ENCODE assay signal across 11 cellular contexts in the genomic region with DNA sequence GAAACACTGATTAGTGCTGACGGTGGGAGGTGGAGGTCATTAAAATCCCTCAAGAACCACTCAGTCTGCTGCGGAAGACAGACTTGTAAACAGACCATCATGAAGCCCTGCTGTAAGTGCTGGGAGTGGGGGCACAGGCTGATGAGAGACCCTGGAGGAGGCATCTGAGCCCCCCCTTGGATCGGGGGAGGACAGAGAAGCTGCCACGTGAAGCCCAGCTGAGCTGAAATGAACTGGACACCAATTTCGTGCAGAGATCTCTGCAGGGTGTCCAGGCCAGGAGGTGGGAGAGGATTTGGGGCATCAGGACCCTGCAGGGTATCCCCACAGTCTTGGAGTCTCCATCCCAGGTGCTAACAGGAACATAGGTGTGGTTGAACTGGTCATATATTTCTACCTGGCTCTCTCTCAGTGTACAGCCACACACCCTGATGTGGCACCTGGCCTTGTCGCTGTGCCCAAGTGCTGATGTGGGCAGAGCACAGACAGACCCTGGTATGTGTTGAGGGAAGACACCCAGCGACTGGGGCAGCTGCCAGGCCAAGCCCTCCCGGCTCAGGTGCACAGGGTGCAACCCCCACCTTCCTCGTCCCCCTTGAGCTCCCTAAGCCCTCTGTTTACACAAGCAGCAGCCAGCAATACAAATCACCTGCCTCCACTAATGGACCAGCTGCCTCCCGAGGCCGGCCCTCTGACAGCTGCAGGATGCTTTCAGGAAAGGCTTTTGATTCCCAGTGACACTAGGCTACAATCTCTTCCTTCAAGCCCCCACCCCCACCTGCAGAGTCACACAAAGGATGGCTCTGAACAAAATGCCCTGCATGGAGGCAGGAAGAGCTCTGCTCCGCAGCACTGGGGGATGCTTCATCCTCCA.
DNase-seq lines count a peak whose midpoint lies in the region; ATAC-seq and TF ChIP-seq lines count a peak whose summit lies in the region.
"Had no signal": no experiment of that assay in that cellular context is flagged by ENCODE, and none has a peak within 500 bp of the region (broad histone marks: within the 10 kb centered on the region; RNA-seq: fewer than 3 reads in every experiment).

No MANE protein-coding gene starts in this region.

- H3K4me1 ChIP-seq in left lung (no peaks in the 10 kb centered on the region), stomach (peaks cover 0 to 6% (median 0%) of the 10 kb centered on the region in 4 donors)
- H3K4me1 ChIP-seq: BLaER1 treated with 17β-estradiol and CSF1 and Interleukin-3, amounts not matched to agents 10 nM and 100 nM; SJSA1 had no signal

- peaks cover 0 to 64% of the 10 kb centered on the region in 2 donors for H3K27me3 ChIP-seq in left lung
- H3K27me3 ChIP-seq in stomach = peaks cover 0 to 34% (median 3%) of the 10 kb centered on the region in 3 donors
- H3K27me3 ChIP-seq: BLaER1 treated with 17β-estradiol and CSF1 and Interleukin-3, amounts not matched to agents 10 nM and 100 nM had no signal

- H3K9me3 ChIP-seq in left lung (no peaks in the 10 kb centered on the region), stomach (no peaks in the 10 kb centered on the region)
- H3K9me3 ChIP-seq: SJSA1 had no signal

- intact Hi-C loops in left lung (cut with DNase I) (no loop called here), stomach (cut with DNase I; ENCODE audit: low total_unique reads) (no loop called here)

- H3K4me3 ChIP-seq in left lung = no peak overlapping the region
- no peak overlapping the region for H3K4me3 ChIP-seq in stomach
- H3K4me3 ChIP-seq: BLaER1 treated with 17β-estradiol and CSF1 and Interleukin-3, amounts not matched to agents 10 nM and 100 nM; SJSA1 had no signal

- DNase-seq in DMS79 (lab: John Stamatoyannopoulos, UW) = peak; percentile 61
- DNase-seq in NCI-H1436 treated with DMSO at 0.1 percent for 48 hours (lab: John Stamatoyannopoulos, UW) = peak; percentile 91
- peak; percentile 99 for DNase-seq in NCI-H69 (lab: John Stamatoyannopoulos, UW)
- DNase-seq in left lung = peak in 1 of 2 donors; percentile 43
- DNase-seq in putamen (ENCODE audit: low spot score) = no peak
- DNase-seq in stomach = no peak
- DNase-seq in glomerular visceral epithelial cell (ENCODE audit: extremely low spot score) = no peak

- 37 to 42% (median 39%) methylated on average over 6 to 12 of the region's 12 CpGs for WGBS in stomach, 5 donors

- no peak for TF ChIP-seq EP300 in stomach (IDR thresholded peaks at IDR 0.05)

- TF ChIP-seq CTCF in left lung (IDR thresholded peaks at IDR 0.05) (no peak), stomach (IDR thresholded peaks at IDR 0.05) (no peak)

- ATAC-seq in left lung (peak; percentile 8), HG02852 (IDR thresholded peaks at IDR 0.05; ENCODE audit: unreplicated experiment) (no peak)
- ATAC-seq: HepG2 had no signal

- H3K27ac ChIP-seq in left lung (no peak overlapping the region), stomach (no peak overlapping the region)
- H3K27ac ChIP-seq: BLaER1 treated with 17β-estradiol and CSF1 and Interleukin-3, amounts not matched to agents 10 nM and 100 nM; SJSA1 had no signal

- no peak for TF ChIP-seq POLR2A in stomach (IDR thresholded peaks at IDR 0.05)

- H3K36me3 ChIP-seq in left lung (no peaks in the 10 kb centered on the region), stomach (no peaks in the 10 kb centered on the region)
- H3K36me3 ChIP-seq: BLaER1 treated with 17β-estradiol and CSF1 and Interleukin-3, amounts not matched to agents 10 nM and 100 nM; SJSA1 had no signal

Comparison
In these comparisons a context has a peak if more than half of its experiments do, and no peak if none do; other contexts are left out.
1. DNase-seq: peak in DMS79 (single experiment), NCI-H1436 treated with DMSO at 0.1 percent for 48 hours (single experiment) and NCI-H69 (single experiment); none in putamen (single experiment), stomach (single experiment) and glomerular visceral epithelial cell (single experiment).